Comparison of ENCODE assay signal across 8 cellular contexts in the genomic region with DNA sequence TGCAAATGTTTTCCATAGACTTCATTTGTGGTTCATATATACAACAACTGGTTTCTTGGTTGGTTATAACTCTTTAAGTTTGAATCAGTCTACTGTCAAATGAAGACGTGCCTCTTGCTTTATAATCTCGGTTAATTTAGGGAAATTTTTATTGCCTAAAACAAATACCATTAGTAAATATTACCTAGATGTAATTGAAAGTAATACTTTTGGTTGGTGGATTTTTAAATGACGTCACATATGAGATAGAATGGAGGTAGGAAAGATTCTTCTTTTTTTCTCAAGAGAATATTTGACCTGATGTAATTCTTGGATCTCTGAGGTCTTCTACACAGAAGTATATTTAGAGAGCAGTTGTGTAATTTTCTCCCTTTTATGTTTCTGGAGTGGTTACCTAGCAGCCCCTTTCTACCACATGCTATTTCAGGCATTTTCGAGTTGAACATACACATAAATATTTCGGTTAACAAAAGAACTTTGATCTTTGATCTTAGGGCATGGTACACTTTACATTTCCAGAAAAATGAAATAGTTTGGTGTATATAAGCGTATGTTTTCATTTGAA. TPM values are rescaled to one million over a fixed set of nuclear protein-coding genes. Genes with fewer than 3 reads are reported as not detected.
DNase-seq lines count a peak whose midpoint lies in the region; ATAC-seq and TF ChIP-seq lines count a peak whose summit lies in the region.

No MANE protein-coding gene starts in this region.

- no peak overlapping the region for H4K8ac ChIP-seq in mesenchymal stem cell (ENCODE audit: low read length)

- H2BK5ac ChIP-seq in mesenchymal stem cell (ENCODE audit: low read depth, low read length, poor library complexity, severe bottlenecking), result no peak overlapping the region

- no peaks in the 10 kb centered on the region for H3K79me1 ChIP-seq in mesenchymal stem cell (replicated peaks; ENCODE audit: low read length, poor library complexity, severe bottlenecking)

- intact Hi-C loops in aorta (cut with DNase I), result loop anchor here (1.0 to 5.0 kb wide), 3 partner anchors 17 to 110 kb away; no protein-coding TSS in a partner anchor

- H3K9ac ChIP-seq in mesenchymal stem cell (ENCODE audit: low read length), result peak overlapping the region; percentile 98

- no peak overlapping the region for H3K4ac ChIP-seq in mesenchymal stem cell (ENCODE audit: low read depth in 1 of 2, low read length in 2 of 2)

- 50% methylated on average over 2 of the region's 6 CpGs for WGBS in mesenchymal stem cell
- 8 to 10% methylated on average over 6 of the region's 6 CpGs for WGBS in aorta, 2 donors

- H3K4me3 Mint-ChIP-seq in activated T-cell treated with anti-CD3 and anti-CD28 coated beads, Interleukin-2, amount 50 U/mL, for 72 hours, result peak overlapping the region; percentile 83 to 93
- peak overlapping the region; percentile 86 for H3K4me3 Mint-ChIP-seq in HFFc6

- H3K36me3 ChIP-seq in mesenchymal stem cell (ENCODE audit: control insufficient read depth in 1 of 2, insufficient read depth in 2 of 2, low read depth in 1 of 2, low read length in 2 of 2), result peaks cover 2 to 10% of the 10 kb centered on the region in 2 experiments
- H3K36me3 ChIP-seq in aorta (ENCODE audit: control insufficient read depth in 1 of 2, insufficient read depth in 2 of 2, low read length in 1 of 2), result no peaks in the 10 kb centered on the region

- no peaks in the 10 kb centered on the region for H3K27me3 Mint-ChIP-seq in activated T-cell treated with anti-CD3 and anti-CD28 coated beads, Interleukin-2, amount 50 U/mL, for 72 hours (ENCODE audit: low read depth)
- H3K27me3 Mint-ChIP-seq in HFFc6 (ENCODE audit: insufficient read depth), result peaks cover 4% of the 10 kb centered on the region; the same call in 1 of the 2 replicates

- no peak overlapping the region for H3K27ac ChIP-seq in mesenchymal stem cell (ENCODE audit: low read length, poor library complexity, severe bottlenecking)
- H3K27ac ChIP-seq in aorta (ENCODE audit: low read depth in 1 of 2, low read length in 2 of 2), result no peak overlapping the region

- ATAC-seq in activated T-cell treated with anti-CD3 and anti-CD28 coated beads, Interleukin-2, amount 50 U/mL, for 72 hours (replicated peaks in 1 of 2), result peak; percentile 59 to 60
- ATAC-seq in aorta (ENCODE audit: low FRiP score), result no peak

- H3K27me3 ChIP-seq in mesenchymal stem cell (ENCODE audit: control insufficient read depth in 1 of 2, insufficient read depth in 1 of 2, low read length in 2 of 2), result no peaks in the 10 kb centered on the region
- no peaks in the 10 kb centered on the region for H3K27me3 ChIP-seq in aorta (ENCODE audit: control insufficient read depth in 1 of 2, insufficient read depth in 2 of 2, low read length in 1 of 2)

- H2BK12ac ChIP-seq in mesenchymal stem cell (ENCODE audit: low read length in 2 of 2), result no peak overlapping the region

- no peak overlapping the region for H2AFZ ChIP-seq in mesenchymal stem cell (ENCODE audit: low read depth, low read length)

- no peak overlapping the region for H3K14ac ChIP-seq in mesenchymal stem cell (ENCODE audit: low read length in 2 of 2)

- peaks cover 3 to 20% of the 10 kb centered on the region in 2 donors for H3K36me3 Mint-ChIP-seq in activated T-cell treated with anti-CD3 and anti-CD28 coated beads, Interleukin-2, amount 50 U/mL, for 72 hours (ENCODE audit: insufficient read depth in 2 of 2)
- peaks cover 21% of the 10 kb centered on the region for H3K36me3 Mint-ChIP-seq in HFFc6 (ENCODE audit: low read depth)

- H2BK15ac ChIP-seq in mesenchymal stem cell (ENCODE audit: low read depth, poor library complexity, severe bottlenecking), result no peak overlapping the region

- H3K9me3 ChIP-seq in mesenchymal stem cell (ENCODE audit: control insufficient read depth, low read length) (no peaks in the 10 kb centered on the region), aorta (ENCODE audit: control insufficient read depth, low read length) (no peaks in the 10 kb centered on the region)

- TF ChIP-seq CTCF in HFFc6 (IDR thresholded peaks at IDR 0.05), result no peak
- no peak for TF ChIP-seq CTCF in cardiac fibroblast (IDR thresholded peaks at IDR 0.05; ENCODE audit: low read depth, low read length)

- peak overlapping the region; percentile 62 to 67 for H3K4me3 ChIP-seq in cardiac fibroblast (replicated peaks in 1 of 2; ENCODE audit: low read depth in 2 of 2, low read length in 2 of 2)
- peak overlapping the region in 1 of 2 experiments; percentile 93 for H3K4me3 ChIP-seq in mesenchymal stem cell (ENCODE audit: insufficient read depth in 1 of 2, low read depth in 1 of 2, low read length in 2 of 2)
- peak overlapping the region; percentile 59 to 64 for H3K4me3 ChIP-seq in aorta (ENCODE audit: low read length in 2 of 2)

- H3K4me1 ChIP-seq in mesenchymal stem cell (ENCODE audit: control insufficient read depth, insufficient read depth, low read depth, low read length) (peaks cover 3% of the 10 kb centered on the region), aorta (ENCODE audit: control insufficient read depth in 1 of 2, insufficient read depth in 2 of 2, low read length in 2 of 2) (no peaks in the 10 kb centered on the region)

- DNase-seq in activated T-cell treated with anti-CD3 and anti-CD28 coated beads, Interleukin-2, amount 50 U/mL, for 72 hours, result no peak
- DNase-seq in activated T-cell treated with anti-CD3 and anti-CD28 coated beads, Interleukin-2, amount 50 U/mL, for 48 hours, result no peak
- DNase-seq in HFFc6 (peak; percentile 36), NCI-H748 (lab: John Stamatoyannopoulos, UW; ENCODE audit: unreplicated experiment) (peak; percentile 55), cardiac fibroblast (ENCODE audit: low read depth in 2 of 2) (peak; percentile 60 to 74), mesenchymal stem cell (peak; percentile 84), aorta (no peak), NCI-H1436 treated with DMSO at 0.1 percent for 48 hours (lab: John Stamatoyannopoulos, UW) (no peak)

- no peak overlapping the region for H3K23ac ChIP-seq in mesenchymal stem cell (ENCODE audit: low read length in 2 of 2)

- H3K4me1 Mint-ChIP-seq in activated T-cell treated with anti-CD3 and anti-CD28 coated beads, Interleukin-2, amount 50 U/mL, for 72 hours (ENCODE audit: low read depth), result peaks cover 50% of the 10 kb centered on the region
- peaks cover 51% of the 10 kb centered on the region for H3K4me1 Mint-ChIP-seq in HFFc6 (ENCODE audit: low read depth)

- H3K4me2 ChIP-seq in mesenchymal stem cell (ENCODE audit: low read length, poor library complexity, severe bottlenecking), result no peak overlapping the region

- no peak overlapping the region for H2AK5ac ChIP-seq in mesenchymal stem cell (ENCODE audit: low read length, severe bottlenecking)

- no peak overlapping the region for H3K18ac ChIP-seq in mesenchymal stem cell (ENCODE audit: low read depth in 1 of 2, low read length in 2 of 2)

- no peak overlapping the region for H2BK120ac ChIP-seq in mesenchymal stem cell (ENCODE audit: low read depth, low read length)

- H4K91ac ChIP-seq in mesenchymal stem cell (ENCODE audit: low read length), result no peak overlapping the region

- peak overlapping the region; percentile 100 for H3K27ac Mint-ChIP-seq in activated T-cell treated with anti-CD3 and anti-CD28 coated beads, Interleukin-2, amount 50 U/mL, for 72 hours
- peak overlapping the region; percentile 86 for H3K27ac Mint-ChIP-seq in HFFc6

- peaks cover 0 to 2% of the 10 kb centered on the region in 2 donors for H3K9me3 Mint-ChIP-seq in activated T-cell treated with anti-CD3 and anti-CD28 coated beads, Interleukin-2, amount 50 U/mL, for 72 hours
- H3K9me3 Mint-ChIP-seq in HFFc6, result peaks cover 5% of the 10 kb centered on the region

RNA-seq across cellular contexts. Expression of a gene that starts 1.7 kb away (rescaled TPM):
- 100 to 1,000 TPM; 129 to 139 TPM for total RNA-seq in activated T-cell treated with anti-CD3 and anti-CD28 coated beads, Interleukin-2, amount 50 U/mL, for 72 hours
- total RNA-seq in HFFc6 (2021; fragmentation: NEBNext Ultra II Directional; extraction: Animal tissue kit (Norgen Biotek cat#: 25700)), result 10 to 100 TPM; 38.3 to 47.3 (median 41.7) TPM
- polyA plus RNA-seq in mesenchymal stem cell (2013, experiment 1 of 2), result 14.7 TPM
- polyA plus RNA-seq in mesenchymal stem cell (2013, experiment 2 of 2), result 13.8 TPM
- total RNA-seq in aorta, result 10 to 100 TPM; 54.5 to 98.4 TPM
- 1 to 10 TPM; 7.0 to 8.9 TPM for polyA plus RNA-seq in aorta

Comparison
In these comparisons a context has a peak if more than half of its experiments do, and no peak if none do; other contexts are left out.
1. DNase-seq: peak in HFFc6 (single experiment), NCI-H748 (single experiment), cardiac fibroblast (2 of 2) and mesenchymal stem cell (single experiment); none in activated T-cell treated with anti-CD3 and anti-CD28 coated beads, Interleukin-2, amount 50 U/mL, for 72 hours (0 of 2), activated T-cell treated with anti-CD3 and anti-CD28 coated beads, Interleukin-2, amount 50 U/mL, for 48 hours (0 of 2), aorta (0 of 2) and NCI-H1436 treated with DMSO at 0.1 percent for 48 hours (single experiment).